9 cellular contexts compared by ENCODE assay signal in genomic region chr1:206703647-206704046, GRCh38. TPM values are rescaled to one million over a fixed set of nuclear protein-coding genes. Genes with fewer than 3 reads are reported as not detected.
DNase-seq lines count a peak whose midpoint lies in the region; ATAC-seq, FAIRE-seq and TF ChIP-seq lines count a peak whose summit lies in the region.
"Had no signal": no experiment of that assay in that cellular context is flagged by ENCODE, and none has a peak within 500 bp of the region (broad histone marks: within the 10 kb centered on the region; RNA-seq: fewer than 3 reads in every experiment).

No MANE protein-coding gene starts in this region.

- H3K4me2 ChIP-seq in osteoblast (ENCODE audit: insufficient read depth, low read length): no peak overlapping the region

- no peak overlapping the region for H3K4me3 ChIP-seq in osteoblast (ENCODE audit: insufficient read depth, low read length)
- H3K4me3 ChIP-seq in lower leg skin (ENCODE audit: low read depth, poor library complexity, severe bottlenecking): no peak overlapping the region
- no peak overlapping the region for H3K4me3 ChIP-seq in right atrium auricular region

- TF ChIP-seq CTCF in GM10248 (IDR thresholded peaks at IDR 0.05; ENCODE audit: control extremely low read depth, extremely low read depth, low read depth, missing control alignments) (no peak), osteoblast (IDR thresholded peaks at IDR 0.05; ENCODE audit: extremely low read depth, low read depth, low read length) (no peak), lower leg skin (IDR thresholded peaks at IDR 0.05) (no peak), right atrium auricular region (IDR thresholded peaks at IDR 0.05) (no peak)

- DNase-seq in GM10248 (ENCODE audit: extremely low spot score) (peak; percentile 68), osteoblast (ENCODE audit: insufficient read length, low spot score, missing footprints) (no peak), H4 (ENCODE audit: low spot score) (no peak), lower leg skin (ENCODE audit: low spot score in 2 of 2) (no peak), HTR-8/SVneo (ENCODE audit: insufficient read length, low spot score) (no peak), right atrium auricular region (ENCODE audit: low spot score) (no peak)
- DNase-seq in activated T-cell treated with anti-CD3 and anti-CD28 coated beads, Interleukin-2, amount 50 U/mL, for 1 hour: peak; percentile 61
- DNase-seq: nucleus accumbens had no signal

- H3K36me3 ChIP-seq in osteoblast (ENCODE audit: insufficient read depth, low read length): no peaks in the 10 kb centered on the region
- no peaks in the 10 kb centered on the region for H3K36me3 ChIP-seq in right atrium auricular region

- H3K9me3 ChIP-seq in osteoblast (ENCODE audit: low read depth, low read length) (no peaks in the 10 kb centered on the region), right atrium auricular region (no peaks in the 10 kb centered on the region)

- H3K27ac ChIP-seq in osteoblast (ENCODE audit: low read depth, low read length): peak overlapping the region; percentile 96
- peak overlapping the region in 1 of 2 donors; percentile 98 for H3K27ac ChIP-seq in right atrium auricular region

- POLR2A ChIA-PET in GM10248 (lab: Yijun Ruan, JAX): no interaction called here

- CTCF ChIA-PET in GM10248 (lab: Yijun Ruan, JAX): interaction anchor here (1.1 to 8.4 kb wide), 8 partner anchors 9 to 234 kb away, joined by 3 to 88 read pairs (median 4); partner anchors contain the start of gene IKBKE

- ATAC-seq in HG02759 (IDR thresholded peaks at IDR 0.05; ENCODE audit: unreplicated experiment): peak; percentile 64

- WGBS in lower leg skin, 2 donors: 68 to 71% methylated on average over 5 of the region's 5 CpGs

- no peak for TF ChIP-seq POLR2A in lower leg skin (IDR thresholded peaks at IDR 0.05)

- peaks cover 86% of the 10 kb centered on the region for H4K20me1 ChIP-seq in osteoblast (ENCODE audit: insufficient read depth, low read length)

- H3K4me1 ChIP-seq in osteoblast (ENCODE audit: insufficient read depth, low read length): peaks cover 51% of the 10 kb centered on the region
- H3K4me1 ChIP-seq in right atrium auricular region: peaks cover 0 to 92% of the 10 kb centered on the region in 2 donors

- no peak overlapping the region for H2AFZ ChIP-seq in osteoblast (ENCODE audit: low read length)

- FAIRE-seq in HTR-8/SVneo (lab: Jason Lieb, UNC): no peak

- intact Hi-C loops in lower leg skin (cut with DNase I; ENCODE audit: low total_unique reads): no loop called here

- H3K79me2 ChIP-seq in osteoblast (ENCODE audit: insufficient read depth, low read length): peaks cover 99% of the 10 kb centered on the region

- H3K27me3 ChIP-seq in osteoblast (ENCODE audit: insufficient read depth, low read length) (no peaks in the 10 kb centered on the region), right atrium auricular region (no peaks in the 10 kb centered on the region)

RNA-seq across cellular contexts. Expression of gene MAPKAPK2, which starts 18.9 kb away (rescaled TPM):
- 38.0 and 40.1 TPM in 2 replicates for total RNA-seq in osteoblast
- total RNA-seq in H4 (2014; rRNA removed; shearing (Covaris generic)): 11.8 and 12.7 TPM in 2 replicates
- total RNA-seq in lower leg skin: 10 to 100 TPM; 40.0 to 62.4 (median 52.4) TPM
- total RNA-seq in right atrium auricular region: 100 to 1,000 TPM; 136 to 158 TPM

Comparison
In these comparisons a context has a peak if more than half of its experiments do, and no peak if none do; other contexts are left out.
1. DNase-seq: peak in GM10248 (single experiment) and activated T-cell treated with anti-CD3 and anti-CD28 coated beads, Interleukin-2, amount 50 U/mL, for 1 hour (single experiment); none in osteoblast (single experiment), H4 (single experiment), lower leg skin (0 of 2), HTR-8/SVneo (single experiment) and right atrium auricular region (single experiment).